In genomic region chr17:42608692-42609181, GRCh38 we compare ENCODE assay signal across 8 cellular contexts. TPM values are rescaled to one million over a fixed set of nuclear protein-coding genes. Genes with fewer than 3 reads are reported as not detected.
A peak's percentile ranks its signal among the peaks of the same experiment; 100 is the strongest.
DNase-seq lines count a peak whose midpoint lies in the region; ATAC-seq, FAIRE-seq and TF ChIP-seq lines count a peak whose summit lies in the region.

No MANE protein-coding gene starts in this region.

- TF ChIP-seq CTCF in WI38 (IDR thresholded peaks at IDR 0.05; ENCODE audit: low read depth, low read length) (0 out of 2 replicates have a peak, but pooled peaks have one; percentile 27), fibroblast of pulmonary artery (IDR thresholded peaks at IDR 0.05; ENCODE audit: low read length, missing control alignments) (no peak), pancreas (IDR thresholded peaks at IDR 0.05) (no peak)

- H3K4me3 ChIP-seq in WI38 (ENCODE audit: low read depth, low read length) (peak overlapping the region; percentile 99), fibroblast of pulmonary artery (replicated peaks; ENCODE audit: low read depth, low read length) (peak overlapping the region; percentile 99), pancreas (peak overlapping the region; percentile 51 to 76 (median 64))

- DNase-seq in Right ventricle myocardium inferior (ENCODE audit: missing footprints) (peak; percentile 72), cardiac septum (ENCODE audit: low spot score) (no peak), fibroblast of pulmonary artery (ENCODE audit: low read depth) (no peak), pancreas (peak in 1 of 6 donors; percentile 59), posterior vena cava (ENCODE audit: low spot score) (no peak), HCEC 1CT (no peak)

- intact Hi-C loops in Right ventricle myocardium inferior (cut with DNase I) (loop anchor here (2.0 to 5.0 kb wide), 2 partner anchors 41 to 70 kb away; partner anchors contain the start of gene MLX), cardiac septum (cut with DNase I) (loop anchor here (2.0 to 5.0 kb wide), 3 partner anchors 32 to 66 kb away; partner anchors contain the start of genes MLX and PSMC3IP), pancreas (cut with DNase I) (no loop called here), posterior vena cava (cut with DNase I) (no loop called here)

- peaks cover 4 to 35% (median 16%) of the 10 kb centered on the region in 3 donors for H3K4me1 ChIP-seq in pancreas

- H3K9me3 ChIP-seq in pancreas: no peaks in the 10 kb centered on the region

- H3K36me3 ChIP-seq in pancreas: peaks cover 0 to 13% (median 0%) of the 10 kb centered on the region in 3 donors

- no peak for FAIRE-seq in pancreas (lab: Jason Lieb, UNC)

- 1% methylated on average over 21 to 23 of the region's 23 CpGs for WGBS in pancreas, 2 donors

- ATAC-seq in Right ventricle myocardium inferior: peak; percentile 61
- ATAC-seq in HG03175 (IDR thresholded peaks at IDR 0.05; ENCODE audit: unreplicated experiment): peak; percentile 36
- ATAC-seq in pancreas: peak; percentile 47 to 76 (median 71)

- H3K27ac ChIP-seq in pancreas: peak overlapping the region; percentile 58 to 92 (median 76)

- no peaks in the 10 kb centered on the region for H3K27me3 ChIP-seq in pancreas

RNA-seq across cellular contexts. Expression of gene RETREG3, which starts 0.4 kb away (rescaled TPM):
- total RNA-seq in Right ventricle myocardium inferior (22.5 TPM), cardiac septum (21.3 TPM), pancreas (10 to 100 TPM; 39.3 to 78.0 (median 47.0) TPM), posterior vena cava (10 to 100 TPM; 34.6 to 42.0 TPM)
- polyA plus RNA-seq in pancreas: 10 to 100 TPM; 28.8 to 35.5 TPM

RNA-seq across cellular contexts. Expression of gene TUBG1, which starts 0.7 kb away (rescaled TPM):
- 54.3 TPM for total RNA-seq in Right ventricle myocardium inferior
- 45.6 TPM for total RNA-seq in cardiac septum
- 10 to 100 TPM; 10.5 to 79.9 (median 22.2) TPM for total RNA-seq in pancreas
- 10 to 100 TPM; 23.5 to 29.1 TPM for polyA plus RNA-seq in pancreas
- 10 to 100 TPM; 32.9 to 39.9 TPM for total RNA-seq in posterior vena cava

RNA-seq across cellular contexts. Expression of gene PSMC3IP, which starts 31.2 kb away (rescaled TPM):
- 3.4 TPM for total RNA-seq in Right ventricle myocardium inferior
- total RNA-seq in cardiac septum: 1.8 TPM
- 1 to 10 TPM; 1.0 to 2.7 (median 2.0) TPM for total RNA-seq in pancreas
- 1 to 10 TPM; 3.9 to 7.0 TPM for polyA plus RNA-seq in pancreas
- total RNA-seq in posterior vena cava: 1 to 10 TPM; 4.1 to 4.7 TPM

RNA-seq across cellular contexts. Expression of gene MLX, which starts 41.8 kb away (rescaled TPM):
- total RNA-seq in Right ventricle myocardium inferior (65.9 TPM), cardiac septum (43.1 TPM), pancreas (10 to 100 TPM; 18.6 to 26.7 (median 22.9) TPM), posterior vena cava (10 to 100 TPM; 27.5 to 28.5 TPM)
- 10 to 100 TPM; 31.9 to 44.5 TPM for polyA plus RNA-seq in pancreas

RNA-seq across cellular contexts. Expression of gene COASY, which starts 46.8 kb away (rescaled TPM):
- total RNA-seq in Right ventricle myocardium inferior (45.6 TPM), cardiac septum (33.4 TPM), pancreas (10 to 100 TPM; 32.3 to 63.5 (median 52.3) TPM), posterior vena cava (10 to 100 TPM; 34.0 TPM)
- polyA plus RNA-seq in pancreas: 100 to 1,000 TPM; 135 to 152 TPM

Comparison
In these comparisons a context has a peak if more than half of its experiments do, and no peak if none do; other contexts are left out.
1. intact Hi-C loops: an anchor here in Right ventricle myocardium inferior (2.0 to 5.0 kb wide) and cardiac septum (2.0 to 5.0 kb wide); none called in pancreas and posterior vena cava.